ENCODE assay signal across 8 cellular contexts in the genomic region with DNA sequence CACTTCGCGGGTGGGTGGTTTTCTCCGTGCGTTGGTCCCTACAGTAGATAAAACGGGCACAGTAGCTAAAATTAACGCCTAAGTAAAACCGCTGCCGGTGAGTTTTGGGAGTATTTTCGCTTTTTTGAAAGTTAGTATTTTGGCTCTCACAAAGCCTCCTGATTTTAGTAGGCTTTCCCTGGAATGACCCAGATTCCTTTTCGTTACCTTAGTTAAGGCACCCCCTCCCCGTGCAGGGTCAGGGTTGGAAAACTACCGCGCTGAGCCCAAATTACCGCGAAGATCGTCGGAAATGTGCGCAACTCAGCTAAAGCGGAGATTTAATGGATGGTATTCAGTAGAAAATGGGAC. TPM values are rescaled to one million over a fixed set of nuclear protein-coding genes. Genes with fewer than 3 reads are reported as not detected.
A peak's percentile ranks its signal among the peaks of the same experiment; 100 is the strongest.
DNase-seq lines count a peak whose midpoint lies in the region; ATAC-seq and TF ChIP-seq lines count a peak whose summit lies in the region.

No MANE protein-coding gene starts in this region.

- DNase-seq in Calu3 (no peak), lung (ENCODE audit: low spot score) (no peak), amygdala (lab: John Stamatoyannopoulos, UW) (no peak)

- no peaks in the 10 kb centered on the region for H3K27me3 Mint-ChIP-seq in Calu3 (ENCODE audit: unreplicated experiment)
- peaks cover under 1% of the 10 kb centered on the region for H3K27me3 Mint-ChIP-seq in brain

- H3K36me3 Mint-ChIP-seq in Calu3 (ENCODE audit: insufficient read depth, unreplicated experiment): peaks cover 21% of the 10 kb centered on the region
- no peaks in the 10 kb centered on the region for H3K36me3 Mint-ChIP-seq in brain

- peak; percentile 9 for ATAC-seq in HG03135 (IDR thresholded peaks at IDR 0.05; ENCODE audit: unreplicated experiment)
- ATAC-seq in lung (ENCODE audit: insufficient read depth, low FRiP score): no peak
- no peak for ATAC-seq in HG03378 (IDR thresholded peaks at IDR 0.05; ENCODE audit: unreplicated experiment)
- no peak for ATAC-seq in HG02981 (IDR thresholded peaks at IDR 0.05; ENCODE audit: unreplicated experiment)
- ATAC-seq in HG03159 (IDR thresholded peaks at IDR 0.05; ENCODE audit: unreplicated experiment): no peak

- H3K4me3 Mint-ChIP-seq in Calu3 (ENCODE audit: low read depth, unreplicated experiment) (peak overlapping the region; percentile 82), brain (peak overlapping the region; percentile 93 to 98 (median 96))

- no peaks in the 10 kb centered on the region for H3K27me3 ChIP-seq in lung (ENCODE audit: control insufficient read depth, insufficient read depth)

- no TSS peak for BruUV-seq in Calu3 (replicated peaks; lab: Mats Ljungman, UMichigan)

- H3K4me3 ChIP-seq in lung: peak overlapping the region; percentile 12

- H3K4me1 ChIP-seq in lung (ENCODE audit: control insufficient read depth in 2 of 2, insufficient read depth in 2 of 2, low read length in 2 of 2): peaks cover 0 to 8% of the 10 kb centered on the region in 2 donors

- TF ChIP-seq CTCF in Calu3 (IDR thresholded peaks at IDR 0.05; ENCODE audit: unreplicated experiment): no peak
- TF ChIP-seq CTCF in brain (conservative IDR thresholded peaks at IDR 0.05): peak in 1 of 2 experiments; percentile 22
- TF ChIP-seq CTCF in lung (IDR thresholded peaks at IDR 0.05; ENCODE audit: control extremely low read depth, extremely low read depth): no peak

- H3K4me1 Mint-ChIP-seq in Calu3 (ENCODE audit: low read depth, unreplicated experiment) (peaks cover 31% of the 10 kb centered on the region), brain (peaks cover 24% of the 10 kb centered on the region)

- 0% methylated on average over 19 of the region's 19 CpGs for WGBS in lung, 2 donors

- H3K27ac ChIP-seq in lung (ENCODE audit: low read depth in 1 of 2, low read length in 1 of 2): peak overlapping the region; percentile 68 to 83

- no peaks in the 10 kb centered on the region for H3K9me3 ChIP-seq in lung (ENCODE audit: control insufficient read depth in 2 of 2, insufficient read depth in 1 of 2, low read length in 1 of 2)

- H3K36me3 ChIP-seq in lung (ENCODE audit: control insufficient read depth in 2 of 2, insufficient read depth in 2 of 2, low read length in 2 of 2): no peaks in the 10 kb centered on the region

- H3K27ac Mint-ChIP-seq in Calu3 (ENCODE audit: unreplicated experiment): peak overlapping the region; percentile 81
- H3K27ac Mint-ChIP-seq in brain: peak overlapping the region; percentile 95 to 99 (median 98)

- H3K9me3 Mint-ChIP-seq in Calu3 (ENCODE audit: low read depth, unreplicated experiment): no peaks in the 10 kb centered on the region
- peaks cover 0 to 5% (median 0%) of the 10 kb centered on the region in 5 experiments for H3K9me3 Mint-ChIP-seq in brain

- CTCF ChIA-PET in Calu3 (lab: Charles Lee): interaction anchor here (0.7 to 2.3 kb wide), 7 partner anchors 10 to 144 kb away, joined by 3 to 13 read pairs (median 3); no protein-coding TSS in a partner anchor

- intact Hi-C loops in Calu3 (cut with micrococcal nuclease; ENCODE audit: unreplicated experiment): loop anchor here (1.0 kb wide), 1 partner anchor 27 kb away; no protein-coding TSS in a partner anchor

RNA-seq across cellular contexts. Expression of gene ST6GALNAC1, which starts 28.3 kb away (rescaled TPM):
- 52.2 and 52.4 TPM in 2 replicates for total RNA-seq in Calu3 (2022)
- polyA plus RNA-seq in brain (ENCODE audit: insufficient read depth, low read depth, low replicate concordance): 1.5 TPM
- total RNA-seq in lung: 10 to 100 TPM; 22.5 to 24.9 TPM
- 10 to 100 TPM; 13.9 to 19.3 TPM for polyA plus RNA-seq in lung

RNA-seq across cellular contexts. Expression of gene MXRA7, which starts 38.9 kb away (rescaled TPM):
- total RNA-seq in Calu3 (2022) (6.5 and 9.9 TPM in 2 replicates), lung (100 to 1,000 TPM; 101 to 127 TPM)
- polyA plus RNA-seq in brain (ENCODE audit: insufficient read depth, low read depth, low replicate concordance) (119 TPM), lung (10 to 100 TPM; 60.9 to 65.4 TPM)

RNA-seq across cellular contexts. Expression of gene JMJD6, which starts 54.5 kb away (rescaled TPM):
- total RNA-seq in Calu3 (2022): 60.8 and 62.1 TPM in 2 replicates
- 29.4 TPM for polyA plus RNA-seq in brain (ENCODE audit: insufficient read depth, low read depth, low replicate concordance)
- 10 to 100 TPM; 25.6 to 34.3 TPM for total RNA-seq in lung
- polyA plus RNA-seq in lung: 10 to 100 TPM; 23.8 to 52.9 TPM

RNA-seq across cellular contexts. Expression of gene METTL23, which starts 54.8 kb away (rescaled TPM):
- total RNA-seq in Calu3 (2022): 56.1 and 58.1 TPM in 2 replicates
- polyA plus RNA-seq in brain (ENCODE audit: insufficient read depth, low read depth, low replicate concordance): 46.2 TPM
- 10 to 100 TPM; 23.1 to 34.5 TPM for total RNA-seq in lung
- 10 to 100 TPM; 37.7 to 43.1 TPM for polyA plus RNA-seq in lung
